Comparison of ENCODE assay signal across 14 cellular contexts in the genomic region with DNA sequence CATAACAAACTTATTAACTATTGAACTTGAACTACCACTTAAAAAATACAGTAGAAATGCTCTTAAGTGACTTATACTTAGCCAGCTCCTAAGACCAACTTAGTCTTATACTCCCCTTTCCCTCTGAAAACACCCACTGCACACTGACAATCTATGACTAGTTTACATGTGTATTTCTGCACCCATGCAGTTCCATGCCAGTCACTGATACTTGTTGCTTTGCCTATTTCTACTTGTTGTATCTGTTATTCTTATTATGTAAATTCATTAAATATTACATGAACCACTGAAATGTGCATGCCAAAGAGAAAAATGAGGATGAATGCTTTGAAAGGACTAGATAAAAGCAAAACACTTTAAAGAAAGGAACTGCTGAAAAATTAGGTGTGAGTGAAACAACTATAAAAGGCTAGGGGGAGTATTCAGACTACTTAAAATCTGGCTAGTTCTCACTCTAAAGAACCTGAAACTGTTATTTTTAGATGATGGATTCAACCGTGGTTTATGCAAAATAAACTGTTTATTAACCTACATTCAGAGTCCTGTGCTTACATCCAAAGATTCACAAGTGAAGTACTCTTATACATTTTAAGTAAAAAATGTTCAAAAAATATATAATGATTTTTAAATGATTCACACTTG.
A peak's percentile ranks its signal among the peaks of the same experiment; 100 is the strongest.
DNase-seq lines count a peak whose midpoint lies in the region; ATAC-seq lines count a peak whose summit lies in the region.
"Had no signal": no experiment of that assay in that cellular context is flagged by ENCODE, and none has a peak within 500 bp of the region (broad histone marks: within the 10 kb centered on the region; RNA-seq: fewer than 3 reads in every experiment).

No MANE protein-coding gene starts in this region.

- no peak overlapping the region for H3K14ac ChIP-seq in mesenchymal stem cell (ENCODE audit: low read length in 2 of 2)

- CTCF ChIA-PET in CD4-positive, alpha-beta memory T cell (lab: Charles Lee; ENCODE audit: partially characterized antibody) = interaction anchor here (0.6 to 2.9 kb wide), 4 partner anchors 73 to 187 kb away, joined by 3 to 9 read pairs (median 4); no protein-coding TSS in a partner anchor

- no peak overlapping the region for H4K8ac ChIP-seq in mesenchymal stem cell (ENCODE audit: low read length)

- peak overlapping the region in 2 of 8 donors; percentile 0 to 32 for H3K4me3 Mint-ChIP-seq in naive B cell
- no peak overlapping the region for H3K4me3 Mint-ChIP-seq in CD4-positive, alpha-beta memory T cell
- H3K4me3 Mint-ChIP-seq: neural progenitor cell had no signal

- DNase-seq in naive B cell (peak; percentile 11), mesenchymal stem cell (no peak), hippocampal formation (lab: John Stamatoyannopoulos, UW) (no peak)
- DNase-seq in CD4-positive, alpha-beta memory T cell = no peak
- DNase-seq: amniotic stem cell; NCI-H2081; NK-92 treated with Interleukin-12 subunit alpha and Interleukin-12 subunit beta, amount 100 ng/mL, for 24 hours; WERI-Rb-1 had no signal

- intact Hi-C loops in CD4-positive, alpha-beta memory T cell (cut with micrococcal nuclease) = no loop called here

- H2BK120ac ChIP-seq in mesenchymal stem cell (ENCODE audit: low read depth, low read length) = no peak overlapping the region

- no peak overlapping the region for H3K4me2 ChIP-seq in mesenchymal stem cell (ENCODE audit: low read length, poor library complexity, severe bottlenecking)
- H3K4me2 ChIP-seq: neural progenitor cell had no signal

- no peaks in the 10 kb centered on the region for H3K27me3 Mint-ChIP-seq in naive B cell
- no peaks in the 10 kb centered on the region for H3K27me3 Mint-ChIP-seq in CD4-positive, alpha-beta memory T cell

- H2AFZ ChIP-seq in mesenchymal stem cell (ENCODE audit: low read depth, low read length) = no peak overlapping the region
- H2AFZ ChIP-seq: neural progenitor cell had no signal

- H3K23ac ChIP-seq in mesenchymal stem cell (ENCODE audit: low read length in 2 of 2) = no peak overlapping the region

- peaks cover 3 to 5% of the 10 kb centered on the region in 2 donors for H3K36me3 Mint-ChIP-seq in naive B cell
- H3K36me3 Mint-ChIP-seq in CD4-positive, alpha-beta memory T cell = peaks cover 15 to 26% of the 10 kb centered on the region in 2 donors
- H3K36me3 Mint-ChIP-seq: neural progenitor cell had no signal

- H3K27me3 ChIP-seq in mesenchymal stem cell (ENCODE audit: control insufficient read depth in 1 of 2, insufficient read depth in 1 of 2, low read length in 2 of 2) = no peaks in the 10 kb centered on the region
- H3K27me3 ChIP-seq in CD4-positive, alpha-beta memory T cell (ENCODE audit: insufficient read depth, low read length) = no peaks in the 10 kb centered on the region
- H3K27me3 ChIP-seq: neural progenitor cell had no signal

- H3K4me3 ChIP-seq in mesenchymal stem cell (ENCODE audit: insufficient read depth in 1 of 2, low read depth in 1 of 2, low read length in 2 of 2) = no peak overlapping the region
- no peak overlapping the region for H3K4me3 ChIP-seq in CD4-positive, alpha-beta memory T cell (ENCODE audit: low read length in 2 of 2)
- H3K4me3 ChIP-seq: lung, neural progenitor cell had no signal

- H3K9ac ChIP-seq in mesenchymal stem cell (ENCODE audit: low read length) = no peak overlapping the region
- H3K9ac ChIP-seq: neural progenitor cell had no signal

- H3K9me3 ChIP-seq in mesenchymal stem cell (ENCODE audit: control insufficient read depth, low read length) = no peaks in the 10 kb centered on the region
- H3K9me3 ChIP-seq in CD4-positive, alpha-beta memory T cell (ENCODE audit: control insufficient read depth in 1 of 2, low read length in 2 of 2) = no peaks in the 10 kb centered on the region

- POLR2A ChIA-PET in CD4-positive, alpha-beta memory T cell (lab: Charles Lee; ENCODE audit: partially characterized antibody) = no interaction called here

- no peak overlapping the region for H4K91ac ChIP-seq in mesenchymal stem cell (ENCODE audit: low read length)

- peaks cover 17 to 28% (median 28%) of the 10 kb centered on the region in 3 donors for H3K4me1 Mint-ChIP-seq in naive B cell
- H3K4me1 Mint-ChIP-seq in CD4-positive, alpha-beta memory T cell = peaks cover 7 to 12% (median 10%) of the 10 kb centered on the region in 4 donors
- H3K4me1 Mint-ChIP-seq: neural progenitor cell had no signal

- no peaks in the 10 kb centered on the region for H3K9me3 Mint-ChIP-seq in naive B cell
- no peaks in the 10 kb centered on the region for H3K9me3 Mint-ChIP-seq in CD4-positive, alpha-beta memory T cell
- H3K9me3 Mint-ChIP-seq: neural progenitor cell had no signal

- peak overlapping the region in 3 of 6 donors; percentile 20 to 47 (median 27) for H3K27ac Mint-ChIP-seq in naive B cell
- peak overlapping the region in 1 of 7 donors; percentile 55 for H3K27ac Mint-ChIP-seq in CD4-positive, alpha-beta memory T cell
- H3K27ac Mint-ChIP-seq: neural progenitor cell had no signal

- no peaks in the 10 kb centered on the region for H3K4me1 ChIP-seq in mesenchymal stem cell (ENCODE audit: control insufficient read depth, insufficient read depth, low read depth, low read length)
- H3K4me1 ChIP-seq in CD4-positive, alpha-beta memory T cell (ENCODE audit: insufficient read depth, low read length) = no peaks in the 10 kb centered on the region
- H3K4me1 ChIP-seq: neural progenitor cell had no signal

- WGBS in mesenchymal stem cell = no CpG with 5 or more reads among the region's 1 CpG

- H3K18ac ChIP-seq in mesenchymal stem cell (ENCODE audit: low read depth in 1 of 2, low read length in 2 of 2) = no peak overlapping the region

- no peak overlapping the region for H2AK5ac ChIP-seq in mesenchymal stem cell (ENCODE audit: low read length, severe bottlenecking)

- no peak overlapping the region for H3K27ac ChIP-seq in mesenchymal stem cell (ENCODE audit: low read length, poor library complexity, severe bottlenecking)
- H3K27ac ChIP-seq in CD4-positive, alpha-beta memory T cell (ENCODE audit: low read depth, low read length) = no peak overlapping the region
- H3K27ac ChIP-seq: HL-60, neural progenitor cell, WERI-Rb-1 had no signal

- no peak overlapping the region for H2BK5ac ChIP-seq in mesenchymal stem cell (ENCODE audit: low read depth, low read length, poor library complexity, severe bottlenecking)

- H3K36me3 ChIP-seq in mesenchymal stem cell (ENCODE audit: control insufficient read depth in 1 of 2, insufficient read depth in 2 of 2, low read depth in 1 of 2, low read length in 2 of 2) = no peaks in the 10 kb centered on the region
- no peaks in the 10 kb centered on the region for H3K36me3 ChIP-seq in CD4-positive, alpha-beta memory T cell (ENCODE audit: insufficient read depth, low read length)
- H3K36me3 ChIP-seq: neural progenitor cell, WERI-Rb-1 had no signal

- ATAC-seq in GM19023 (IDR thresholded peaks at IDR 0.05; ENCODE audit: unreplicated experiment) = peak; percentile 63
- ATAC-seq in GM21737 (IDR thresholded peaks at IDR 0.05; ENCODE audit: unreplicated experiment) = peak; percentile 68
- ATAC-seq in HG03196 (IDR thresholded peaks at IDR 0.05; ENCODE audit: unreplicated experiment) = peak; percentile 90
- peak; percentile 71 to 75 for ATAC-seq in naive B cell (ENCODE audit: low read depth in 2 of 2)

- no peak overlapping the region for H2BK15ac ChIP-seq in mesenchymal stem cell (ENCODE audit: low read depth, poor library complexity, severe bottlenecking)

- H3K79me1 ChIP-seq in mesenchymal stem cell (replicated peaks; ENCODE audit: low read length, poor library complexity, severe bottlenecking) = peaks cover 2% of the 10 kb centered on the region

- H2BK12ac ChIP-seq in mesenchymal stem cell (ENCODE audit: low read length in 2 of 2) = no peak overlapping the region

- H3K4ac ChIP-seq in mesenchymal stem cell (ENCODE audit: low read depth in 1 of 2, low read length in 2 of 2) = no peak overlapping the region
